In the genomic region with DNA sequence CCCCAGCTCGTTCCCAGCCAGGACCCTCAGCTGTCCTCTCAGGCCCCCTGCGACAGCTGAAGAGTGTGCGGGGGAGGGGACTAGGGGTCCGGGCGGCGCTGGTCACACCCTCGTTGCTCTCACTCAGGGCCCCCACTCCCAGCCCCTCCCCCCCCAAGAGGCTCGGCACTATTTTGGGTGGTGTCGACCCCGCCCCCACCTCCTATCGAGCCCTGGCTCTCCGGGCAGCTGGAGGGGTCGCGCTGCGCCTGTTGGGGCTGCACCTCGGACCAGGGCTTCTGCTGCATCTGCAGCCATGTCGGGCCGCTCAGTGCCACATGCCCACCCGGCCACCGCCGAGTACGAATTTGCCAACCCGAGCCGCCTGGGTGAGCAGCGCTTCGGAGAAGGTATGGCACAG, we compare ENCODE assay signal across 10 cellular contexts. TPM values are rescaled to one million over a fixed set of nuclear protein-coding genes. Genes with fewer than 3 reads are reported as not detected.
DNase-seq lines count a peak whose midpoint lies in the region; ATAC-seq and TF ChIP-seq lines count a peak whose summit lies in the region.
"Had no signal": no experiment of that assay in that cellular context is flagged by ENCODE, and none has a peak within 500 bp of the region (broad histone marks: within the 10 kb centered on the region; RNA-seq: fewer than 3 reads in every experiment).

A gene with protein sequence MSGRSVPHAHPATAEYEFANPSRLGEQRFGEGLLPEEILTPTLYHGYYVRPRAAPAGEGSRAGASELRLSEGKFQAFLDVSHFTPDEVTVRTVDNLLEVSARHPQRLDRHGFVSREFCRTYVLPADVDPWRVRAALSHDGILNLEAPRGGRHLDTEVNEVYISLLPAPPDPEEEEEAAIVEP (plus strand): TSS at position 200 of the 400 bp plus-strand sequence. CDS start 96 bp downstream, at position 296.

- H3K4me1 Mint-ChIP-seq in stimulated activated naive CD8-positive, alpha-beta T cell treated with anti-CD3 and anti-CD28 coated beads, Interleukin-15, amount 100 ng/mL, for 72 hours, result no peaks in the 10 kb centered on the region
- no peaks in the 10 kb centered on the region for H3K4me1 Mint-ChIP-seq in activated CD4-positive, alpha-beta T cell treated with anti-CD3 and anti-CD28 coated beads for 36 hours

- no peaks in the 10 kb centered on the region for H3K36me3 Mint-ChIP-seq in activated CD4-positive, alpha-beta T cell treated with anti-CD3 and anti-CD28 coated beads for 36 hours (ENCODE audit: low read depth)

- TF ChIP-seq EP300 in ovary (IDR thresholded peaks at IDR 0.05), result no peak

- DNase-seq in stimulated activated naive CD8-positive, alpha-beta T cell treated with anti-CD3 and anti-CD28 coated beads, Interleukin-15, amount 100 ng/mL, for 72 hours, result no peak
- no peak for DNase-seq in stimulated activated naive CD8-positive, alpha-beta T cell treated with anti-CD3 and anti-CD28 coated beads, Interleukin-15, Interleukin-2, amounts not matched to agents 100 U/mL and 50 U/mL, for 24 hours
- DNase-seq in heart left ventricle (peak; percentile 54 to 75 (median 69)), ovary (peak; percentile 41 to 69 (median 67)), NCI-H146 treated with DMSO at 0.1 percent for 48 hours (lab: John Stamatoyannopoulos, UW; ENCODE audit: unreplicated experiment) (no peak), SW480 (ENCODE audit: low spot score) (no peak)
- DNase-seq in activated CD4-positive, alpha-beta T cell treated with anti-CD3 and anti-CD28 coated beads for 36 hours, result no peak
- DNase-seq: T-helper 2 cell had no signal

- no peaks in the 10 kb centered on the region for H3K9me3 Mint-ChIP-seq in stimulated activated naive CD8-positive, alpha-beta T cell treated with anti-CD3 and anti-CD28 coated beads, Interleukin-15, amount 100 ng/mL, for 72 hours
- H3K9me3 Mint-ChIP-seq in activated CD4-positive, alpha-beta T cell treated with anti-CD3 and anti-CD28 coated beads for 36 hours (ENCODE audit: low read depth), result no peaks in the 10 kb centered on the region

- intact Hi-C loops in heart left ventricle (cut with DNase I), result loop anchor here in 3 of 10 donors (1.0 to 5.0 kb wide), 3 partner anchors 33 to 35 kb away; partner anchors contain the start of genes CFAP68 (in 3 of the 3) and FDXACB1 (in 3 of the 3)
- intact Hi-C loops in ovary (cut with DNase I), result loop anchor here in 2 of 4 donors (2.0 to 5.0 kb wide), 2 partner anchors 14 to 35 kb away; partner anchors contain the start of genes CFAP68 (in 2 of the 2) and FDXACB1 (in 2 of the 2)
- intact Hi-C loops in activated CD4-positive, alpha-beta T cell treated with anti-CD3 and anti-CD28 coated beads for 36 hours (cut with DNase I, micrococcal nuclease), result no loop called here

- TF ChIP-seq CTCF in heart left ventricle (IDR thresholded peaks at IDR 0.05) (no peak), ovary (IDR thresholded peaks at IDR 0.05) (no peak)

- CTCF ChIA-PET in activated CD4-positive, alpha-beta T cell treated with anti-CD3 and anti-CD28 coated beads for 36 hours (lab: Charles Lee), result no interaction called here

- H3K4me1 ChIP-seq in heart left ventricle (peaks cover 0 to 29% (median 7%) of the 10 kb centered on the region in 12 donors), ovary (ENCODE audit: insufficient read depth) (peaks cover 11% of the 10 kb centered on the region)

- peak within 1 kb of the TSS; percentile 38 to 80 (median 59) for H3K4me3 ChIP-seq in heart left ventricle
- H3K4me3 ChIP-seq in ovary, result peak within 1 kb of the TSS; percentile 58

- peak; percentile 46 for ATAC-seq in stimulated activated naive CD8-positive, alpha-beta T cell treated with anti-CD3 and anti-CD28 coated beads, Interleukin-15, amount 100 ng/mL, for 72 hours
- no peak for ATAC-seq in stimulated activated naive CD8-positive, alpha-beta T cell treated with anti-CD3 and anti-CD28 coated beads, Interleukin-15, Interleukin-2, amounts not matched to agents 100 U/mL and 50 U/mL, for 24 hours
- ATAC-seq in heart left ventricle (peak; percentile 6 to 17 (median 10)), HG02642 (IDR thresholded peaks at IDR 0.05; ENCODE audit: poor library complexity, unreplicated experiment) (no peak)
- ATAC-seq in activated CD4-positive, alpha-beta T cell treated with anti-CD3 and anti-CD28 coated beads for 36 hours, result no peak

- peaks cover 0 to 37% (median 18%) of the 10 kb centered on the region in 9 donors for H3K36me3 ChIP-seq in heart left ventricle
- no peaks in the 10 kb centered on the region for H3K36me3 ChIP-seq in ovary

- peaks cover 72% of the 10 kb centered on the region for H3K27me3 Mint-ChIP-seq in stimulated activated naive CD8-positive, alpha-beta T cell treated with anti-CD3 and anti-CD28 coated beads, Interleukin-15, amount 100 ng/mL, for 72 hours
- peaks cover 34% of the 10 kb centered on the region for H3K27me3 Mint-ChIP-seq in activated CD4-positive, alpha-beta T cell treated with anti-CD3 and anti-CD28 coated beads for 36 hours

- WGBS in heart left ventricle, 4 donors, result 0 to 5% (median 4%) methylated on average over 2 to 26 of the region's 26 CpGs
- 3 to 5% (median 3%) methylated on average over 15 to 26 of the region's 26 CpGs for WGBS in ovary, 3 donors

- H3K4me3 Mint-ChIP-seq in stimulated activated naive CD8-positive, alpha-beta T cell treated with anti-CD3 and anti-CD28 coated beads, Interleukin-15, amount 100 ng/mL, for 72 hours, result no peak within 1 kb of the TSS
- no peak within 1 kb of the TSS for H3K4me3 Mint-ChIP-seq in activated CD4-positive, alpha-beta T cell treated with anti-CD3 and anti-CD28 coated beads for 36 hours

- TF ChIP-seq POLR2A in heart left ventricle (IDR thresholded peaks at IDR 0.05), result no peak
- TF ChIP-seq POLR2A in ovary (IDR thresholded peaks at IDR 0.05), result no peak

- POLR2A ChIA-PET in activated CD4-positive, alpha-beta T cell treated with anti-CD3 and anti-CD28 coated beads for 36 hours (lab: Charles Lee), result no interaction called here

- H3K27me3 ChIP-seq in heart left ventricle (peaks cover 0 to 10% (median 0%) of the 10 kb centered on the region in 9 donors), ovary (no peaks in the 10 kb centered on the region)

- no peak within 1 kb of the TSS for H3K27ac Mint-ChIP-seq in stimulated activated naive CD8-positive, alpha-beta T cell treated with anti-CD3 and anti-CD28 coated beads, Interleukin-15, amount 100 ng/mL, for 72 hours
- H3K27ac Mint-ChIP-seq in activated CD4-positive, alpha-beta T cell treated with anti-CD3 and anti-CD28 coated beads for 36 hours, result no peak within 1 kb of the TSS

- H3K27ac ChIP-seq in heart left ventricle (peak within 1 kb of the TSS; percentile 89 to 100 (median 96)), ovary (peak within 1 kb of the TSS; percentile 90 to 94)

- H3K9me3 ChIP-seq in heart left ventricle (no peaks in the 10 kb centered on the region), ovary (no peaks in the 10 kb centered on the region)

RNA-seq across cellular contexts. Expression of the gene that starts here (rescaled TPM):
- total RNA-seq in heart left ventricle (10 to 100 TPM in 7 of 9 donors, 1 to 10 TPM in 2; 5.5 to 66.7 (median 20.9) TPM), ovary (10 to 100 TPM in 1 of 7 donors, 1 to 10 TPM in 4, under 1 TPM in 1, not detected in 1; 0.34 to 10.3 (median 7.6) TPM)
- polyA plus RNA-seq in heart left ventricle (10 to 100 TPM; 59.8 to 67.9 TPM), ovary (10 to 100 TPM in 1 of 2 donors, 1 to 10 TPM in 1; 5.0 to 11.8 TPM)
- total RNA-seq in activated CD4-positive, alpha-beta T cell treated with anti-CD3 and anti-CD28 coated beads for 36 hours, result not detected
- total RNA-seq: A172 had no signal

Comparison
In these comparisons a context has a peak if more than half of its experiments do, and no peak if none do; other contexts are left out.
1. RNA of the gene that starts here (polyA plus RNA-seq): 59.8 to 67.9 TPM in heart left ventricle; 5.0 to 11.8 TPM in ovary; every median in the first group is over 4 times any median in the second.
2. ATAC-seq: peak in stimulated activated naive CD8-positive, alpha-beta T cell treated with anti-CD3 and anti-CD28 coated beads, Interleukin-15, amount 100 ng/mL, for 72 hours (single experiment) and heart left ventricle (4 of 4); none in stimulated activated naive CD8-positive, alpha-beta T cell treated with anti-CD3 and anti-CD28 coated beads, Interleukin-15, Interleukin-2, amounts not matched to agents 100 U/mL and 50 U/mL, for 24 hours (single experiment), activated CD4-positive, alpha-beta T cell treated with anti-CD3 and anti-CD28 coated beads for 36 hours (single experiment) and HG02642 (single experiment).
3. DNase-seq: peak in heart left ventricle (5 of 5) and ovary (5 of 5); none in stimulated activated naive CD8-positive, alpha-beta T cell treated with anti-CD3 and anti-CD28 coated beads, Interleukin-15, amount 100 ng/mL, for 72 hours (0 of 2), stimulated activated naive CD8-positive, alpha-beta T cell treated with anti-CD3 and anti-CD28 coated beads, Interleukin-15, Interleukin-2, amounts not matched to agents 100 U/mL and 50 U/mL, for 24 hours (single experiment), NCI-H146 treated with DMSO at 0.1 percent for 48 hours (single experiment), SW480 (single experiment) and activated CD4-positive, alpha-beta T cell treated with anti-CD3 and anti-CD28 coated beads for 36 hours (single experiment).